1 cellular context compared by ENCODE assay signal in genomic region chr1:109548321-109549267, GRCh38.
TF ChIP-seq lines count a peak whose summit lies in the region.

Gene GNAI3, plus strand, starts transcription at chr1:109548615. Its CDS starts 106 bp downstream, at chr1:109548721.

TF ChIP-seq in HepG2, 621 proteins besides CTCF, POLR2A, EP300 and RAD21 (continued from another document and continues in another):
- TF ChIP-seq, protein P1, sequence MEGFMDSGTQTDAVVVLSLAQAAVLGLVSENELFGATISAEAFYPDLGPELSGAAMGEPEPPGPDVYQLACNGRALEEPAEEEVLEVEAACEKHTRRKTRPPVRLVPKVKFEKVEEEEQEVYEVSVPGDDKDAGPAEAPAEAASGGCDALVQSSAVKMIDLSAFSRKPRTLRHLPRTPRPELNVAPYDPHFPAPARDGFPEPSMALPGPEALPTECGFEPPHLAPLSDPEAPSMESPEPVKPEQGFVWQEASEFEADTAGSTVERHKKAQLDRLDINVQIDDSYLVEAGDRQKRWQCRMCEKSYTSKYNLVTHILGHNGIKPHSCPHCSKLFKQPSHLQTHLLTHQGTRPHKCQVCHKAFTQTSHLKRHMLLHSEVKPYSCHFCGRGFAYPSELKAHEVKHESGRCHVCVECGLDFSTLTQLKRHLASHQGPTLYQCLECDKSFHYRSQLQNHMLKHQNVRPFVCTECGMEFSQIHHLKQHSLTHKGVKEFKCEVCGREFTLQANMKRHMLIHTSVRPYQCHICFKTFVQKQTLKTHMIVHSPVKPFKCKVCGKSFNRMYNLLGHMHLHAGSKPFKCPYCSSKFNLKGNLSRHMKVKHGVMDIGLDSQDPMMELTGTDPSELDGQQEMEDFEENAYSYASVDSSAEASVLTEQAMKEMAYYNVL (CRISPR knock-in tag; IDR thresholded peaks at IDR 0.05; ENCODE audit: borderline replicate concordance) = 0 out of 2 replicates have a peak, but pooled peaks have one; percentile 39
- no peak; the same call in 1 of the 2 replicates for TF ChIP-seq JDP2 (CRISPR knock-in tag; IDR thresholded peaks at IDR 0.05; ENCODE audit: borderline replicate concordance)
- TF ChIP-seq, protein P2, sequence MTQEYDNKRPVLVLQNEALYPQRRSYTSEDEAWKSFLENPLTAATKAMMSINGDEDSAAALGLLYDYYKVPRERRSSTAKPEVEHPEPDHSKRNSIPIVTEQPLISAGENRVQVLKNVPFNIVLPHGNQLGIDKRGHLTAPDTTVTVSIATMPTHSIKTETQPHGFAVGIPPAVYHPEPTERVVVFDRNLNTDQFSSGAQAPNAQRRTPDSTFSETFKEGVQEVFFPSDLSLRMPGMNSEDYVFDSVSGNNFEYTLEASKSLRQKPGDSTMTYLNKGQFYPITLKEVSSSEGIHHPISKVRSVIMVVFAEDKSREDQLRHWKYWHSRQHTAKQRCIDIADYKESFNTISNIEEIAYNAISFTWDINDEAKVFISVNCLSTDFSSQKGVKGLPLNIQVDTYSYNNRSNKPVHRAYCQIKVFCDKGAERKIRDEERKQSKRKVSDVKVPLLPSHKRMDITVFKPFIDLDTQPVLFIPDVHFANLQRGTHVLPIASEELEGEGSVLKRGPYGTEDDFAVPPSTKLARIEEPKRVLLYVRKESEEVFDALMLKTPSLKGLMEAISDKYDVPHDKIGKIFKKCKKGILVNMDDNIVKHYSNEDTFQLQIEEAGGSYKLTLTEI (CRISPR knock-in tag; conservative IDR thresholded peaks at IDR 0.05) = no peak
- TF ChIP-seq ZNF121 (CRISPR knock-in tag; IDR thresholded peaks at IDR 0.05) = no peak
- no peak for TF ChIP-seq DNMT1 (CRISPR knock-in tag; IDR thresholded peaks at IDR 0.05)
- no peak for TF ChIP-seq FOXO4 (CRISPR knock-in tag; conservative IDR thresholded peaks at IDR 0.05)
- peak; percentile 55; the same call in 1 of the 2 replicates for TF ChIP-seq ZNF101 (CRISPR knock-in tag; IDR thresholded peaks at IDR 0.05; ENCODE audit: borderline replicate concordance, low read depth)
- peak; percentile 95; the same call in 1 of the 2 replicates for TF ChIP-seq KLF12 (CRISPR knock-in tag; IDR thresholded peaks at IDR 0.05; ENCODE audit: borderline replicate concordance)
- TF ChIP-seq ZZZ3 (CRISPR knock-in tag; IDR thresholded peaks at IDR 0.05; ENCODE audit: borderline replicate concordance) = peak; percentile 67; the same call in 1 of the 2 replicates
- TF ChIP-seq NCOA5 (CRISPR knock-in tag; IDR thresholded peaks at IDR 0.05) = no peak
- peak; percentile 74 for TF ChIP-seq ELF3 (CRISPR knock-in tag; IDR thresholded peaks at IDR 0.05)
- no peak for TF ChIP-seq SATB2 (CRISPR knock-in tag; IDR thresholded peaks at IDR 0.05)
- no peak for TF ChIP-seq FOXP1 (IDR thresholded peaks at IDR 0.05)
- no peak for TF ChIP-seq FOXP1 (CRISPR knock-in tag; IDR thresholded peaks at IDR 0.05)
- peak; percentile 73; the same call in 1 of the 2 replicates for TF ChIP-seq KDM5A (IDR thresholded peaks at IDR 0.05; ENCODE audit: borderline replicate concordance, low read length)
- TF ChIP-seq ZNF350 (CRISPR knock-in tag; IDR thresholded peaks at IDR 0.05; ENCODE audit: borderline replicate concordance, low read depth) = peak; percentile 60; the same call in 1 of the 2 replicates
- TF ChIP-seq ZNF614 (CRISPR knock-in tag; IDR thresholded peaks at IDR 0.05; ENCODE audit: borderline replicate concordance) = no peak
- peak; percentile 38; the same call in 1 of the 2 replicates for TF ChIP-seq ZSCAN25 (CRISPR knock-in tag; IDR thresholded peaks at IDR 0.05)
- TF ChIP-seq ZNF780A (CRISPR knock-in tag; IDR thresholded peaks at IDR 0.05) = no peak
- no peak for TF ChIP-seq SIX4 (CRISPR knock-in tag; IDR thresholded peaks at IDR 0.05)
- TF ChIP-seq CEBPB (IDR thresholded peaks at IDR 0.05; ENCODE audit: borderline replicate concordance, low read depth, low read length) = no peak
- no peak; the same call in 1 of the 2 replicates for TF ChIP-seq ZNF253 (CRISPR knock-in tag; IDR thresholded peaks at IDR 0.05; ENCODE audit: borderline replicate concordance)
- no peak for TF ChIP-seq REL (CRISPR knock-in tag; conservative IDR thresholded peaks at IDR 0.05)
- no peak for TF ChIP-seq ZNF660 (CRISPR knock-in tag; IDR thresholded peaks at IDR 0.05; ENCODE audit: borderline replicate concordance, low read depth)
- TF ChIP-seq GATAD1 (CRISPR knock-in tag; IDR thresholded peaks at IDR 0.05) = peak; percentile 93
- no peak for TF ChIP-seq HOXA5 (CRISPR knock-in tag; IDR thresholded peaks at IDR 0.05)
- peak; percentile 52; the same call in 1 of the 2 replicates for TF ChIP-seq ZNF510 (CRISPR knock-in tag; IDR thresholded peaks at IDR 0.05; ENCODE audit: low read depth)
- TF ChIP-seq ZNF691 (CRISPR knock-in tag; IDR thresholded peaks at IDR 0.05; ENCODE audit: borderline replicate concordance, low read depth) = peak; percentile 83; the same call in 1 of the 2 replicates
- TF ChIP-seq GATAD2A (CRISPR knock-in tag; IDR thresholded peaks at IDR 0.05) = peak; percentile 56
- TF ChIP-seq, protein P3, sequence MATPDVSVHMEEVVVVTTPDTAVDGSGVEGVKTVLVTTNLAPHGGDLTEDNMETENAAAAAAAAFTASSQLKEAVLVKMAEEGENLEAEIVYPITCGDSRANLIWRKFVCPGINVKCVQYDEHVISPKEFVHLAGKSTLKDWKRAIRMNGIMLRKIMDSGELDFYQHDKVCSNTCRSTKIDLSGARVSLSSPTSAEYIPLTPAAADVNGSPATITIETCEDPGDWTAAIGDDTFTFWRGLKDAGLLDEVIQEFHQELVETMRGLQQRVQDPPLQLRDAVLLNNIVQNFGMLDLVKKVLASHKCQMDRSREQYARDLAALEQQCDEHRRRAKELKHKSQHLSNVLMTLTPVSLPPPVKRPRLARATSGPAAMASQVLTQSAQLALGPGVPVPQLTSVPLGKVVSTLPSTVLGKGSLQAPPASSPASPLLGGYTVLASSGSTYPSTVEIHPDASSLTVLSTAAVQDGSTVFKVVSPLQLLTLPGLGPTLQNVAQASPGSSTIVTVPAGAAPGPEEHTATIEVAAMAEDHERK (CRISPR knock-in tag; IDR thresholded peaks at IDR 0.05; ENCODE audit: low read depth) = no peak
- peak; percentile 68; the same call in 1 of the 2 replicates for TF ChIP-seq SMYD3 (CRISPR knock-in tag; IDR thresholded peaks at IDR 0.05)
- TF ChIP-seq KAT2B (IDR thresholded peaks at IDR 0.05; ENCODE audit: borderline replicate concordance, low read depth, low read length) = no peak
- no peak for TF ChIP-seq PLRG1 (conservative IDR thresholded peaks at IDR 0.05)
- TF ChIP-seq RFX5 (IDR thresholded peaks at IDR 0.05; ENCODE audit: low read depth, low read length) = no peak
- peak; percentile 90; the same call in 1 of the 2 replicates for TF ChIP-seq ZNF788 (CRISPR knock-in tag; IDR thresholded peaks at IDR 0.05; ENCODE audit: borderline replicate concordance)
- peak; percentile 40; the same call in 1 of the 2 replicates for TF ChIP-seq KLF6 (CRISPR knock-in tag; IDR thresholded peaks at IDR 0.05)
- no peak; the same call in 1 of the 2 replicates for TF ChIP-seq ZNF280D (CRISPR knock-in tag; IDR thresholded peaks at IDR 0.05)
- no peak for TF ChIP-seq HNF4A (CRISPR knock-in tag; IDR thresholded peaks at IDR 0.05)
- TF ChIP-seq NFYC (CRISPR knock-in tag; IDR thresholded peaks at IDR 0.05) = no peak
- peak; percentile 30; the same call in 1 of the 2 replicates for TF ChIP-seq HBP1 (CRISPR knock-in tag; IDR thresholded peaks at IDR 0.05; ENCODE audit: low read depth)
- no peak for TF ChIP-seq ZC3H4 (CRISPR knock-in tag; IDR thresholded peaks at IDR 0.05; ENCODE audit: borderline replicate concordance)
- TF ChIP-seq BATF2 (CRISPR knock-in tag; IDR thresholded peaks at IDR 0.05) = no peak
- peak; percentile 89 for TF ChIP-seq REPIN1 (CRISPR knock-in tag; IDR thresholded peaks at IDR 0.05; ENCODE audit: borderline replicate concordance, low read depth)
- TF ChIP-seq, protein P4, sequence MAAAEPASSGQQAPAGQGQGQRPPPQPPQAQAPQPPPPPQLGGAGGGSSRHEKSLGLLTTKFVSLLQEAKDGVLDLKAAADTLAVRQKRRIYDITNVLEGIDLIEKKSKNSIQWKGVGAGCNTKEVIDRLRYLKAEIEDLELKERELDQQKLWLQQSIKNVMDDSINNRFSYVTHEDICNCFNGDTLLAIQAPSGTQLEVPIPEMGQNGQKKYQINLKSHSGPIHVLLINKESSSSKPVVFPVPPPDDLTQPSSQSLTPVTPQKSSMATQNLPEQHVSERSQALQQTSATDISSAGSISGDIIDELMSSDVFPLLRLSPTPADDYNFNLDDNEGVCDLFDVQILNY (CRISPR knock-in tag; conservative IDR thresholded peaks at IDR 0.05) = no peak
- TF ChIP-seq PCBP2 (optimal IDR thresholded peaks at IDR 0.05; ENCODE audit: low read depth, low read length, poor library complexity, severe bottlenecking) = no peak
- TF ChIP-seq ZSCAN22 (CRISPR knock-in tag; IDR thresholded peaks at IDR 0.05) = no peak
- TF ChIP-seq, protein P5, sequence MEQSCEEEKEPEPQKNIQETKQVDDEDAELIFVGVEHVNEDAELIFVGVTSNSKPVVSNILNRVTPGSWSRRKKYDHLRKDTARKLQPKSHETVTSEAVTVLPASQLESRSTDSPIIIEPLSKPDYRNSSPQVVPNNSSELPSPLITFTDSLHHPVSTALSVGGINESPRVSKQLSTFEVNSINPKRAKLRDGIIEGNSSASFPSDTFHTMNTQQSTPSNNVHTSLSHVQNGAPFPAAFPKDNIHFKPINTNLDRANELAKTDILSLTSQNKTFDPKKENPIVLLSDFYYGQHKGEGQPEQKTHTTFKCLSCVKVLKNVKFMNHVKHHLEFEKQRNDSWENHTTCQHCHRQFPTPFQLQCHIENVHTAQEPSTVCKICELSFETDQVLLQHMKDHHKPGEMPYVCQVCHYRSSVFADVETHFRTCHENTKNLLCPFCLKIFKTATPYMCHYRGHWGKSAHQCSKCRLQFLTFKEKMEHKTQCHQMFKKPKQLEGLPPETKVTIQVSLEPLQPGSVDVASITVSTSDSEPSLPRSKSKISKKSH (CRISPR knock-in tag; IDR thresholded peaks at IDR 0.05; ENCODE audit: borderline replicate concordance) = peak; percentile 51
- TF ChIP-seq ZNF607 (CRISPR knock-in tag; IDR thresholded peaks at IDR 0.05; ENCODE audit: borderline replicate concordance) = peak; percentile 85
- TF ChIP-seq FOXJ3 (CRISPR knock-in tag; IDR thresholded peaks at IDR 0.05; ENCODE audit: borderline replicate concordance) = no peak
- TF ChIP-seq WIZ (CRISPR knock-in tag; IDR thresholded peaks at IDR 0.05) = 0 out of 2 replicates have a peak, but pooled peaks have one; percentile 32
- peak; percentile 82 for TF ChIP-seq ZNF772 (CRISPR knock-in tag; IDR thresholded peaks at IDR 0.05)
- TF ChIP-seq ATF7 (IDR thresholded peaks at IDR 0.05) = no peak
- TF ChIP-seq ATF7 (CRISPR knock-in tag; IDR thresholded peaks at IDR 0.05) = 0 out of 2 replicates have a peak, but pooled peaks have one; percentile 54
- no peak for TF ChIP-seq THYN1 (CRISPR knock-in tag; IDR thresholded peaks at IDR 0.05; ENCODE audit: borderline replicate concordance, low read depth)
- no peak for TF ChIP-seq ZFP62 (CRISPR knock-in tag; IDR thresholded peaks at IDR 0.05)
- TF ChIP-seq SALL1 (CRISPR knock-in tag; IDR thresholded peaks at IDR 0.05) = peak; percentile 84
- TF ChIP-seq TCF7L2 (IDR thresholded peaks at IDR 0.05; ENCODE audit: low read depth, low read length) = no peak
